Comparison of ENCODE assay signal across 8 cellular contexts in the genomic region with DNA sequence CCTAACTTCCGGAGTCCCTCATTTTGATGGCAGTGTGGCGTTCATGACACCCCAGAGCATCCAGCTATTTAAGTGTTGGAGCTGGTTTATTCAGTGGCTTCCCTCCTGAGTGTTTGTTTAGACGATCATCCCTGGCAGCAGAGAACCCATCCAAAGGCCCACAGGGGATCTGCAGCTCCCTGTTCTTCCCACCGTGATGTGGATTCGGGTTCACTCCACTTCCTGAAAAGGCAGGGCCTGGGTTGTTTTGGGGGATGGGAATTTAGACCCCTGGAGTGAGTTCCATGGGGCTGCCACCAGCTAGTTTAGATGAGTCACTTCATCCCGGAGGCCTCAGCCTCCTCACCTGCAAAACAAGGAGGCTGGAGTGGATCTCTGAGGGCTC. TPM values are rescaled to one million over a fixed set of nuclear protein-coding genes. Genes with fewer than 3 reads are reported as not detected.
DNase-seq lines count a peak whose midpoint lies in the region; ATAC-seq, FAIRE-seq and TF ChIP-seq lines count a peak whose summit lies in the region.

No MANE protein-coding gene starts in this region.

- no peak for TF ChIP-seq POLR2A in GM12892 (IDR thresholded peaks at IDR 0.05; ENCODE audit: low read depth, low read length)

- peaks cover 3 to 8% of the 10 kb centered on the region in 2 donors for H3K36me3 Mint-ChIP-seq in CD4-positive, alpha-beta memory T cell
- no peaks in the 10 kb centered on the region for H3K36me3 Mint-ChIP-seq in nephron progenitor cell (ENCODE audit: low read depth)

- H3K27ac Mint-ChIP-seq in CD4-positive, alpha-beta memory T cell = peak overlapping the region in 3 of 7 donors; percentile 18 to 70 (median 29)
- no peak overlapping the region for H3K27ac Mint-ChIP-seq in nephron progenitor cell

- 13% methylated on average over 6 of the region's 6 CpGs for WGBS in HUES64
- 57% methylated on average over 6 of the region's 6 CpGs for WGBS in right cardiac atrium

- no peak for FAIRE-seq in GM12892 (lab: Jason Lieb, UNC)

- H3K9me3 ChIP-seq in CD4-positive, alpha-beta memory T cell (ENCODE audit: control insufficient read depth in 1 of 2, low read length in 2 of 2) = no peaks in the 10 kb centered on the region
- no peaks in the 10 kb centered on the region for H3K9me3 ChIP-seq in HUES64 (ENCODE audit: insufficient read depth, low read depth, low read length)
- no peaks in the 10 kb centered on the region for H3K9me3 ChIP-seq in right cardiac atrium (ENCODE audit: control insufficient read depth, low read length)

- H3K4me3 ChIP-seq in CD4-positive, alpha-beta memory T cell (ENCODE audit: low read length in 2 of 2) = no peak overlapping the region
- H3K4me3 ChIP-seq in HUES64 (ENCODE audit: low read length) (peak overlapping the region; percentile 82), choroid plexus epithelial cell (ENCODE audit: low read depth, low read length) (peak overlapping the region; percentile 87), right cardiac atrium (ENCODE audit: low read length) (no peak overlapping the region)

- no peaks in the 10 kb centered on the region for H3K27me3 ChIP-seq in CD4-positive, alpha-beta memory T cell (ENCODE audit: insufficient read depth, low read length)
- H3K27me3 ChIP-seq in HUES64 (ENCODE audit: insufficient read depth, low read length) = peaks cover 15% of the 10 kb centered on the region
- H3K27me3 ChIP-seq in right cardiac atrium (ENCODE audit: control insufficient read depth, insufficient read depth) = no peaks in the 10 kb centered on the region

- H3K27me3 Mint-ChIP-seq in CD4-positive, alpha-beta memory T cell = no peaks in the 10 kb centered on the region
- H3K27me3 Mint-ChIP-seq in nephron progenitor cell (ENCODE audit: low read depth, poor library complexity) = peaks cover 27% of the 10 kb centered on the region

- no peak overlapping the region for H3K27ac ChIP-seq in CD4-positive, alpha-beta memory T cell (ENCODE audit: low read depth, low read length)
- H3K27ac ChIP-seq in HUES64 (ENCODE audit: low read depth, low read length) = no peak overlapping the region; the same call in 1 of the 2 replicates
- H3K27ac ChIP-seq in right cardiac atrium (ENCODE audit: low read length) = no peak overlapping the region

- intact Hi-C loops in CD4-positive, alpha-beta memory T cell (cut with micrococcal nuclease) = loop anchor here (5.0 kb wide), 1 partner anchor 166 kb away; a partner anchor contains a TSS
- intact Hi-C loops in right cardiac atrium (cut with DNase I) = loop anchor here (5.0 to 10.0 kb wide), 4 partner anchors 104 to 214 kb away; no protein-coding TSS in a partner anchor

- peaks cover 28 to 48% (median 41%) of the 10 kb centered on the region in 4 donors for H3K4me1 Mint-ChIP-seq in CD4-positive, alpha-beta memory T cell
- peaks cover 41% of the 10 kb centered on the region for H3K4me1 Mint-ChIP-seq in nephron progenitor cell

- peak overlapping the region in 7 of 8 donors; percentile 12 to 91 (median 70) for H3K4me3 Mint-ChIP-seq in CD4-positive, alpha-beta memory T cell
- peak overlapping the region; percentile 93 for H3K4me3 Mint-ChIP-seq in nephron progenitor cell

- TF ChIP-seq CTCF in choroid plexus epithelial cell (conservative IDR thresholded peaks at IDR 0.05; ENCODE audit: low read depth, low read length) (no peak), nephron progenitor cell (IDR thresholded peaks at IDR 0.05) (no peak)

- H3K9ac ChIP-seq in HUES64 (ENCODE audit: low read depth, low read length) = 0 out of 2 replicates have a peak overlapping the region, but pooled peaks have one; percentile 9

- H3K36me3 ChIP-seq in CD4-positive, alpha-beta memory T cell (ENCODE audit: insufficient read depth, low read length) = no peaks in the 10 kb centered on the region
- H3K36me3 ChIP-seq in HUES64 (ENCODE audit: insufficient read depth, low read length) = no peaks in the 10 kb centered on the region

- DNase-seq in CD4-positive, alpha-beta memory T cell = no peak
- DNase-seq in choroid plexus epithelial cell (ENCODE audit: low read depth) (no peak), nephron progenitor cell (no peak), right cardiac atrium (no peak), GM12892 (ENCODE audit: insufficient read length) (no peak), AG08396 (ENCODE audit: low spot score) (no peak)

- POLR2A ChIA-PET in CD4-positive, alpha-beta memory T cell (lab: Charles Lee; ENCODE audit: partially characterized antibody) = interaction anchor here (3.0 to 4.4 kb wide), 2 partner anchors 9 to 14 kb away, joined by 26 to 56 read pairs; no protein-coding TSS in a partner anchor

- no peak for ATAC-seq in right cardiac atrium
- ATAC-seq in GM21825 (IDR thresholded peaks at IDR 0.05; ENCODE audit: unreplicated experiment) = no peak

- CTCF ChIA-PET in CD4-positive, alpha-beta memory T cell (lab: Charles Lee; ENCODE audit: partially characterized antibody) = interaction anchor here (0.8 to 2.9 kb wide), 4 partner anchors 14 to 142 kb away, joined by 3 to 16 read pairs (median 4); no protein-coding TSS in a partner anchor

- no peaks in the 10 kb centered on the region for H3K9me3 Mint-ChIP-seq in CD4-positive, alpha-beta memory T cell
- no peaks in the 10 kb centered on the region for H3K9me3 Mint-ChIP-seq in nephron progenitor cell

- peaks cover 23% of the 10 kb centered on the region for H3K4me1 ChIP-seq in CD4-positive, alpha-beta memory T cell (ENCODE audit: insufficient read depth, low read length)
- peaks cover 34% of the 10 kb centered on the region for H3K4me1 ChIP-seq in HUES64 (ENCODE audit: insufficient read depth, low read length)
- H3K4me1 ChIP-seq in right cardiac atrium (ENCODE audit: control insufficient read depth, insufficient read depth, low read length) = peaks cover 5% of the 10 kb centered on the region

RNA-seq across cellular contexts. Expression of a gene that starts 2.3 kb away (rescaled TPM):
- 10 to 100 TPM; 33.2 to 40.0 TPM for total RNA-seq in CD4-positive, alpha-beta memory T cell
- polyA plus RNA-seq in CD4-positive, alpha-beta memory T cell = 1 to 10 TPM in 1 of 2 donors, under 1 TPM in 1; 0.77 to 4.1 TPM
- polyA plus RNA-seq in HUES64 (2013, experiment 1 of 2) = 15.2 TPM
- polyA plus RNA-seq in HUES64 (2013, experiment 2 of 2) = 12.9 TPM
- 10 to 100 TPM; 13.1 to 22.7 (median 14.1) TPM for total RNA-seq in right cardiac atrium
- polyA plus RNA-seq in right cardiac atrium = 8.7 TPM
- 37.7 TPM for polyA plus RNA-seq in GM12892 (2012; ENCODE audit: missing spikeins)

Comparison
In these comparisons a context has a peak if more than half of its experiments do, and no peak if none do; other contexts are left out.
1. H3K4me3 ChIP-seq: peak in HUES64 (single experiment) and choroid plexus epithelial cell (single experiment); none in CD4-positive, alpha-beta memory T cell (0 of 2) and right cardiac atrium (single experiment).